Comparison of ENCODE assay signal across 8 cellular contexts in the genomic region with DNA sequence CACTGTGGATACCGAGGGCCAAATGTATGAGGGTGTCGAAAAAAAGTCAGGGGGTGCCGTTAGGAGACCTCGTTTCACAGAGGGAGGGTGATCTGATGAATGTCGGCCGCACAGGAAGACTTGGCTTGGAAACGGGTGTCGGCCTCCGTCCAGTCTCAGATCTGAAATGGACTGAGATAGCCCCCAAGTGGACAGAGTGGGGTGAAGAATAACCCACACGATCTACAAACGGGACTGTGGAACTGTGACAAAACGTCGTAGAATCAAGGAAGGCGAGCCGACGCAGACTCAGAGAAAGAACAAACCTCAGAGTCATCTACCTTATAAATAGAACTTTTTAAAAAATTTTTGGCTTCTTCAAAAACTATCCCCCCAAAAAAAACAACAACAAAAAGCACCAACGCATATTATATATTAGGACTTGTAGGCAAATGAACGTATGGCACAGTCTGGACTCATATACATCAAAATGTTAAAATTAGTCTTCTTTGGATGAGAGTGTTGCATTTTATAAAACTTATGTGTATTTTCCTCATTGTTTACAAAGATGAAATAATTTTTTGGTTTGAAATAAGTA.
DNase-seq lines count a peak whose midpoint lies in the region; TF ChIP-seq lines count a peak whose summit lies in the region.

No MANE protein-coding gene starts in this region.

- no peaks in the 10 kb centered on the region for H3K79me1 ChIP-seq in neuronal stem cell (ENCODE audit: low read depth, low read length)

- in situ Hi-C loops in GM23248 (cut with MboI): no loop called here

- no peak overlapping the region for H2BK12ac ChIP-seq in neuronal stem cell (ENCODE audit: low read length)

- H3K9me2 ChIP-seq in DOHH2 (replicated peaks; ENCODE audit: control insufficient read depth, low read length): no peaks in the 10 kb centered on the region
- no peaks in the 10 kb centered on the region for H3K9me2 ChIP-seq in GM23248 (ENCODE audit: insufficient read depth)

- 6 to 7% methylated on average over 18 of the region's 18 CpGs for WGBS in GM23248 (ENCODE audit: low coverage in 1 of 2, low lambda C conversion rate in 2 of 2, missing lambda C conversion rate in 2 of 2), 2 experiments
- WGBS in neuronal stem cell (ENCODE audit: extremely low coverage in 2 of 2, insufficient read length in 2 of 2, insufficient replicate concordance in 1 of 2), 2 donors: no CpG with 5 or more reads among the region's 18 CpGs

- DNase-seq in GM23248 (peak; percentile 93), SHP77 treated with DMSO at 0.1 percent for 48 hours (lab: John Stamatoyannopoulos, UW) (peak; percentile 49), foreskin melanocyte (peak; percentile 88), neuronal stem cell (ENCODE audit: low spot score) (peak; percentile 70), superior temporal gyrus (ENCODE audit: extremely low spot score) (peak; percentile 99)
- peak; percentile 5 to 37 (median 20) for DNase-seq in activated naive CD4-positive, alpha-beta T cell (lab: John Stamatoyannopoulos, UW)

- H3K9me3 ChIP-seq in DOHH2 (ENCODE audit: control insufficient read depth, insufficient read depth, low read length) (no peaks in the 10 kb centered on the region), GM23248 (ENCODE audit: low read depth) (no peaks in the 10 kb centered on the region), neuronal stem cell (replicated peaks in 1 of 2; ENCODE audit: control insufficient read depth in 2 of 2, insufficient read depth in 1 of 2, low read depth in 1 of 2, low read length in 2 of 2) (no peaks in the 10 kb centered on the region)

- H3K4me3 ChIP-seq in DOHH2 (ENCODE audit: low read length) (peak overlapping the region; percentile 90), GM23248 (peak overlapping the region; percentile 90), neuronal stem cell (ENCODE audit: low read length in 2 of 2) (peak overlapping the region in 1 of 2 donors; percentile 71)

- H2AK5ac ChIP-seq in neuronal stem cell (ENCODE audit: low read depth, low read length): no peak overlapping the region

- H2BK5ac ChIP-seq in neuronal stem cell (ENCODE audit: low read length): no peak overlapping the region

- H2BK120ac ChIP-seq in neuronal stem cell (ENCODE audit: low read depth, low read length): no peak overlapping the region

- H3K79me2 ChIP-seq in DOHH2 (ENCODE audit: control insufficient read depth, low read length): peaks cover 6% of the 10 kb centered on the region; the same call in 1 of the 2 replicates
- peaks cover 8% of the 10 kb centered on the region; the same call in 1 of the 2 replicates for H3K79me2 ChIP-seq in GM23248 (ENCODE audit: insufficient read depth)

- H3K27ac ChIP-seq in DOHH2 (ENCODE audit: low read depth, low read length) (peak overlapping the region; percentile 65), GM23248 (peak overlapping the region; percentile 76), neuronal stem cell (replicated peaks; ENCODE audit: low read length) (no peak overlapping the region)

- H2AFZ ChIP-seq in GM23248 (peak overlapping the region; percentile 87), neuronal stem cell (ENCODE audit: low read length) (peak overlapping the region; percentile 83)

- H3K23ac ChIP-seq in neuronal stem cell (ENCODE audit: low read depth, low read length, poor library complexity): no peak overlapping the region

- H3K9ac ChIP-seq in GM23248: peak overlapping the region; percentile 93
- H3K9ac ChIP-seq in neuronal stem cell (ENCODE audit: low read depth, low read length, poor library complexity): no peak overlapping the region

- H2BK15ac ChIP-seq in neuronal stem cell (ENCODE audit: low read length): no peak overlapping the region

- no peak overlapping the region for H3K4ac ChIP-seq in neuronal stem cell (ENCODE audit: low read length)

- peak; percentile 71 for TF ChIP-seq CTCF in DOHH2 (IDR thresholded peaks at IDR 0.05; ENCODE audit: low read depth, low read length, poor library complexity, severe bottlenecking)
- peak; percentile 63 for TF ChIP-seq CTCF in LNCAP (IDR thresholded peaks at IDR 0.05)

- H3K27me3 ChIP-seq in DOHH2 (ENCODE audit: control insufficient read depth, low read length): no peaks in the 10 kb centered on the region
- H3K27me3 ChIP-seq in GM23248 (replicated peaks; ENCODE audit: insufficient read depth): no peaks in the 10 kb centered on the region
- H3K27me3 ChIP-seq in neuronal stem cell (ENCODE audit: control insufficient read depth in 3 of 3, insufficient read depth in 3 of 3, low read depth in 1 of 3, low read length in 3 of 3): peaks cover 0 to 3% (median 0%) of the 10 kb centered on the region in 3 experiments

- H3K4me2 ChIP-seq in DOHH2 (ENCODE audit: low read length) (peak overlapping the region; percentile 93), GM23248 (ENCODE audit: unreplicated experiment) (peak overlapping the region; percentile 86), neuronal stem cell (ENCODE audit: insufficient read depth, low read length, poor library complexity, severe bottlenecking) (peak overlapping the region; percentile 56)

- peaks cover 49% of the 10 kb centered on the region for H3K4me1 ChIP-seq in DOHH2 (ENCODE audit: control insufficient read depth, low read length)
- H3K4me1 ChIP-seq in GM23248 (ENCODE audit: insufficient read depth): peaks cover 30% of the 10 kb centered on the region
- peaks cover 2 to 10% of the 10 kb centered on the region in 2 donors for H3K4me1 ChIP-seq in neuronal stem cell (ENCODE audit: control insufficient read depth in 2 of 2, insufficient read depth in 1 of 2, low read depth in 1 of 2, low read length in 2 of 2)

- no peaks in the 10 kb centered on the region for H3K36me3 ChIP-seq in DOHH2 (ENCODE audit: control insufficient read depth, low read length)
- no peaks in the 10 kb centered on the region for H3K36me3 ChIP-seq in GM23248 (ENCODE audit: low read depth)
- no peaks in the 10 kb centered on the region for H3K36me3 ChIP-seq in neuronal stem cell (replicated peaks in 1 of 2; ENCODE audit: control insufficient read depth in 2 of 2, insufficient read depth in 2 of 2, low read length in 2 of 2)

- H3F3A ChIP-seq in DOHH2 (ENCODE audit: control insufficient read depth, insufficient read depth) (peaks cover 20% of the 10 kb centered on the region), GM23248 (ENCODE audit: insufficient read depth) (peaks cover 24% of the 10 kb centered on the region)

- H3K18ac ChIP-seq in neuronal stem cell (ENCODE audit: low read length): no peak overlapping the region

- no peak overlapping the region for H4K91ac ChIP-seq in neuronal stem cell (ENCODE audit: low read depth, low read length, poor library complexity)

- H3K14ac ChIP-seq in neuronal stem cell (ENCODE audit: low read length): no peak overlapping the region

- no peak overlapping the region for H4K8ac ChIP-seq in neuronal stem cell (ENCODE audit: low read depth, low read length)

- H4K20me1 ChIP-seq in DOHH2 (ENCODE audit: control insufficient read depth, insufficient read depth, low read depth, low read length) (no peaks in the 10 kb centered on the region), GM23248 (ENCODE audit: insufficient read depth) (no peaks in the 10 kb centered on the region)

Comparison
In these comparisons a context has a peak if more than half of its experiments do, and no peak if none do; other contexts are left out.
1. DNase-seq: peak in every context shown above with its lines; median percentile 99 in superior temporal gyrus; 93 in GM23248; 88 in foreskin melanocyte; 70 in neuronal stem cell; 49 in SHP77 treated with DMSO at 0.1 percent for 48 hours; 20 in activated naive CD4-positive, alpha-beta T cell.